1 cellular context compared by ENCODE assay signal in the genomic region with DNA sequence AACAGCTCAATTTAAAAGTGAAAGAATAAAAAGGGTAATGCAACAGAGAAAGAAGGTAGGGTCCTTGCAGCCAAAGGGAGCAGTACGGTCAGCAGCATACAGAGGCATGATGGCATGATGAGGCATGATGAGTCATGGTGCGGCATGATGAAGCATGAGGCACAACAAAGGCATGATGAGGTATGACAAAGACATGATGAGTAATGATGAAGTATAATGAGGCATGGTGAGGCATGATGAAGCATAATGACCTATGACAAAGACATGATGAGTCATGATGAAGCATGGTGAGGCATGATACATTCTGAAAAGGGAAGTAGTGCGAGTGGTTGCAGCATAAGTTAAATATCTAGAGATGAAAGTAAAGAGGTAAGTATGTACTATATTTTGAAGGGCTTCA.
TF ChIP-seq lines count a peak whose summit lies in the region.

No MANE protein-coding gene starts in this region.

TF ChIP-seq in H1, 55 proteins besides CTCF, POLR2A, EP300 and RAD21 (continued from another document):
- TF ChIP-seq BRCA1 (IDR thresholded peaks at IDR 0.05; ENCODE audit: low read depth, low read length): no peak
